In the genomic region with DNA sequence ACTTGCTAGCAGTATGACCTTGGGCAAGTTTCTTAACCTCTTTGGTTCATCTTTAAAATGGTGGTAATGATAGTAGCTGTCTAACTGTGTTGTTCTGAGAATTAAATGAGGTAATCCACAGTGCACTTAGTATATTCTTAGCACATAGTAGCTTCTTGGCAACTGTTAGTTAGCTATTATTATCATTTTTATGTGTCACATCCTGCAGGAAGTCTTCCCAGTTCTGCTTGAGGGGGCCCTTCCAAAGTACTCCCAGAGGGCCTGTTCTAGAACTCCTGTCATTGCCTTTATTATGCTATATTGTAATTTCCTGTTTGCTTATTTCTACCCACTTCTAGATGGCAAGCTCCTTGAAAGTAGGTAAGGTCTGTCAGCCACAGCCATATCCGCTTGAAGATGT, we compare ENCODE assay signal across 1 cellular context.
TF ChIP-seq lines count a peak whose summit lies in the region.

No MANE protein-coding gene starts in this region.

TF ChIP-seq in SK-N-SH treated with all-trans-retinoic acid at 6 μM for 48 hours, 23 proteins besides CTCF, POLR2A, EP300 and RAD21 (continued from another document):
- TF ChIP-seq ZFP30 (CRISPR knock-in tag; IDR thresholded peaks at IDR 0.05) (no peak), TCF4 (CRISPR knock-in tag; IDR thresholded peaks at IDR 0.05; ENCODE audit: borderline replicate concordance) (no peak), RARB (CRISPR knock-in tag; IDR thresholded peaks at IDR 0.05) (no peak), ESRRG (CRISPR knock-in tag; IDR thresholded peaks at IDR 0.05) (no peak), SNAI2 (CRISPR knock-in tag; IDR thresholded peaks at IDR 0.05) (no peak), ARNTL (CRISPR knock-in tag; IDR thresholded peaks at IDR 0.05; ENCODE audit: borderline replicate concordance, low read depth) (no peak), TOX (CRISPR knock-in tag; IDR thresholded peaks at IDR 0.05; ENCODE audit: borderline replicate concordance) (no peak), OSR1 (CRISPR knock-in tag; IDR thresholded peaks at IDR 0.05) (no peak), ZNF70 (CRISPR knock-in tag; IDR thresholded peaks at IDR 0.05) (no peak), GLIS3 (CRISPR knock-in tag; IDR thresholded peaks at IDR 0.05) (no peak), ZNF8 (CRISPR knock-in tag; IDR thresholded peaks at IDR 0.05) (no peak)
